8 cellular contexts compared by ENCODE assay signal in the genomic region with DNA sequence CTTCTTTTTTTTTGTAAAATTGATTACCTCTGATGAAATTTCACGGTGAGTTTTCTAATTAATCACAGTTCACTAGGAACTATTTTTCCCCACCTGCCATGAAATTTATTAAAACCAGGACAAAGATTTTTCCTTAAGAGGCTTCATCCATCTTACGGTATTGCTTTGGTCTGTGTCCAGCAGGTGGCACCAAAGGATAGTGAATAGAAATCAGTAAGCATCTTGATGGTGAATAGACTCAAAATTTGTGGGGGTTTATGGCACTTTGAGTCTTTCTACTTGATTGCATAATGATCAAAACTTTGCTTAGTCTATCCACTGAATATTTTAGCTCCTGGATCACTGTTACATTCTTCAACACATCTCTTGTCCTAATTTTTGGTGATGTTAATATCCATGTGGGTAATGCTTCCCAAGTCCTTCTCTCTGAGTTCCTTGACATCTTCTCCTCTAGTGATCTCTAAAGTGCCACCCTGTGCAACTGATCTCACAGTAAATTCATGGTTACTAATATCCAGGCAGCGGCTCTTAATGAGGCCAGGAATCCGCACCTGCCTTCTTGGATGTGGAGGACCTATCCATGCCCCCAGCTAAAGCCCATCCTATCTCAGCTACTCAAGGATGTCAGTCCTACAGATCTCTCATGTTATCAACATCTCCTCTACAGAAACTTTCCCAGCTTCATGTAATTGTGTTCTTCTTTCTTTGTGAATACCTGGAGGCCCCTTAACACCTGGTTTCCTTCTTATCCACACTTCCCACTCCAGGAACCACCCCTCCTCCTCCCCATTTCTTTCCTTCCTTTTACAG. TPM values are rescaled to one million over a fixed set of nuclear protein-coding genes. Genes with fewer than 3 reads are reported as not detected.
A peak's percentile ranks its signal among the peaks of the same experiment; 100 is the strongest.
DNase-seq lines count a peak whose midpoint lies in the region; ATAC-seq, FAIRE-seq and TF ChIP-seq lines count a peak whose summit lies in the region.

No MANE protein-coding gene starts in this region.

- TF ChIP-seq CTCF in GM12864 (IDR thresholded peaks at IDR 0.05; ENCODE audit: low read depth, low read length, missing control alignments): peak; percentile 65
- TF ChIP-seq CTCF in fibroblast of pulmonary artery (IDR thresholded peaks at IDR 0.05; ENCODE audit: low read length, missing control alignments): peak; percentile 79
- TF ChIP-seq CTCF in transverse colon (IDR thresholded peaks at IDR 0.05): peak; percentile 70 to 85 (median 75)

- peak; percentile 59 for FAIRE-seq in RCC 7860 (lab: Jason Lieb, UNC)

- H3K4me3 Mint-ChIP-seq in activated T-cell treated with anti-CD3 and anti-CD28 coated beads, Interleukin-2, amount 50 U/mL, for 72 hours: no peak overlapping the region

- H3K36me3 Mint-ChIP-seq in activated T-cell treated with anti-CD3 and anti-CD28 coated beads, Interleukin-2, amount 50 U/mL, for 72 hours (ENCODE audit: insufficient read depth in 2 of 2): peaks cover 0 to 4% of the 10 kb centered on the region in 2 donors

- peak; percentile 26 for DNase-seq in GM12864 (ENCODE audit: low read depth)
- peak; percentile 43 to 64 for DNase-seq in Kasumi-1 (lab: John Stamatoyannopoulos, UW)
- peak; percentile 36 for DNase-seq in RCC 7860 (ENCODE audit: low spot score)
- DNase-seq in activated T-cell treated with anti-CD3 and anti-CD28 coated beads, Interleukin-2, amount 50 U/mL, for 72 hours: peak; percentile 56 to 64
- DNase-seq in fibroblast of pulmonary artery (ENCODE audit: low read depth): peak; percentile 92
- DNase-seq in occipital lobe (lab: John Stamatoyannopoulos, UW): peak; percentile 5
- DNase-seq in transverse colon: peak; percentile 76

- peaks cover 10% of the 10 kb centered on the region for H3K27me3 Mint-ChIP-seq in activated T-cell treated with anti-CD3 and anti-CD28 coated beads, Interleukin-2, amount 50 U/mL, for 72 hours (ENCODE audit: low read depth)

- H3K4me3 ChIP-seq in GM12864 (ENCODE audit: low read depth, low read length) (no peak overlapping the region), fibroblast of pulmonary artery (replicated peaks; ENCODE audit: low read depth, low read length) (no peak overlapping the region), transverse colon (no peak overlapping the region)

- intact Hi-C loops in transverse colon (cut with DNase I; ENCODE audit: low total_unique reads): loop anchor here (10.0 kb wide), 1 partner anchor 648 kb away; no protein-coding TSS in a partner anchor

- H3K27ac ChIP-seq in transverse colon: no peak overlapping the region

- H3K27ac Mint-ChIP-seq in activated T-cell treated with anti-CD3 and anti-CD28 coated beads, Interleukin-2, amount 50 U/mL, for 72 hours: no peak overlapping the region

- H3K9me3 ChIP-seq in transverse colon: peaks cover 4 to 10% of the 10 kb centered on the region in 2 donors

- H3K4me1 Mint-ChIP-seq in activated T-cell treated with anti-CD3 and anti-CD28 coated beads, Interleukin-2, amount 50 U/mL, for 72 hours (ENCODE audit: low read depth): no peaks in the 10 kb centered on the region

- no peaks in the 10 kb centered on the region for H3K27me3 ChIP-seq in transverse colon

- H3K36me3 ChIP-seq in transverse colon: no peaks in the 10 kb centered on the region

- peak in 1 of 2 donors; percentile 48 for ATAC-seq in activated T-cell treated with anti-CD3 and anti-CD28 coated beads, Interleukin-2, amount 50 U/mL, for 72 hours (replicated peaks in 1 of 2)
- ATAC-seq in HG03025 (IDR thresholded peaks at IDR 0.05; ENCODE audit: low FRiP score, unreplicated experiment): no peak

- H3K9me3 Mint-ChIP-seq in activated T-cell treated with anti-CD3 and anti-CD28 coated beads, Interleukin-2, amount 50 U/mL, for 72 hours: peaks cover 0 to 1% of the 10 kb centered on the region in 2 donors

- 38 to 39% methylated on average over 3 to 4 of the region's 4 CpGs for WGBS in transverse colon (ENCODE audit: low coverage in 1 of 2), 2 donors

- in situ Hi-C loops in transverse colon (cut with MboI; ENCODE audit: low pct_ligation_motif_present in 1 of 4, low pct_unique_long_range_greater_than_20kb in 1 of 4, low sequenced_read_pairs in 3 of 4): loop anchor here (5.0 to 25.0 kb wide), 7 partner anchors 426 to 981 kb away; no protein-coding TSS in a partner anchor

- TF ChIP-seq EP300 in transverse colon (IDR thresholded peaks at IDR 0.05; ENCODE audit: low read depth): no peak

- TF ChIP-seq POLR2A in transverse colon (IDR thresholded peaks at IDR 0.05): no peak

- peaks cover 0 to 16% (median 4%) of the 10 kb centered on the region in 4 donors for H3K4me1 ChIP-seq in transverse colon

RNA-seq across cellular contexts. Expression of a gene that starts 54.5 kb away (rescaled TPM):
- total RNA-seq in activated T-cell treated with anti-CD3 and anti-CD28 coated beads, Interleukin-2, amount 50 U/mL, for 72 hours: not detected
- total RNA-seq in occipital lobe (not detected), transverse colon (1 to 10 TPM in 3 of 4 donors, not detected in 1; 1.1 to 9.3 (median 1.1) TPM)

Comparison
In these comparisons a context has a peak if more than half of its experiments do, and no peak if none do; other contexts are left out.
1. DNase-seq: peak in every context shown above with its lines; median percentile 92 in fibroblast of pulmonary artery; 76 in transverse colon; 60 in activated T-cell treated with anti-CD3 and anti-CD28 coated beads, Interleukin-2, amount 50 U/mL, for 72 hours; 54 in Kasumi-1; 36 in RCC 7860; 26 in GM12864; 5 in occipital lobe.